ENCODE assay signal across 31 cellular contexts in the genomic region with DNA sequence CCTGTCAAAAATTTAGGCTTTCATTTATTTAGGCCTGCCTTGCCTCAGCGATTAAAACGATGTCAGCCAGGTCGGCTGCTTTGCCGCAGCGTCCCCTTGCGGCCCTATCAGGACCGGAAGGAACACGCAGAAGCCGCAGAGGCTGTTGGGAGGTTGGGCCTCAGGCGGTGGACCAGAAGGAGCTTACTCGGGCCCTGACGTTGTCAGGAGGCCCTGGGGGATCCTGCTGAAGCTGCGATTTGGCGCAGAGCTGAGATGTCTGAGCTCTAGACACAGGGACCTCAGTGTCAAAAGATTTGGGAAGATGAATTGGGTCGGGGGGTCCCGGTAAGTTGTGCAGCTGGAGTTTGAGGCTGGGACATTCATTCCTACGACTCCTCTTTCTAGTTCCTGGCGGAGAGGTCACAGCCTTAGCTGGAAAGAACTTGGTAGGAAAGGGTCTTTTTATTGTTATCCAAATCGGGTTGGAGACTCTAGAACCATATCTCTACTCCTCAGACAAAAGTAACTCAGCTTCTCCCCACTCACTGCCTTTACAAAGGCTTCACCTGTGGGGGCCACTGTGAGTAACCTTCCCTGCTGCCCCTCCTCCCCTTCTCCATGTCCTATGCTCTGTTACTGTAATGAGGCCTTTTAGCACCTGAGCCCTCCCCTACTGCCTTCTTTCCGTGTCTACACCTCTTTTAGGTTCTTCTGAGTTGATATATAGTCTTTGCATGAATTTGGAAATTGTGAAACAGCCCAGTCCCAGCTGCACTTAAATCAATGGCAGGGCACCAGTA. TPM values are rescaled to one million over a fixed set of nuclear protein-coding genes. Genes with fewer than 3 reads are reported as not detected.
DNase-seq lines count a peak whose midpoint lies in the region; ATAC-seq and TF ChIP-seq lines count a peak whose summit lies in the region.
"Had no signal": no experiment of that assay in that cellular context is flagged by ENCODE, and none has a peak within 500 bp of the region (broad histone marks: within the 10 kb centered on the region; RNA-seq: fewer than 3 reads in every experiment).

No MANE protein-coding gene starts in this region.

- intact Hi-C loops in CD8-positive, alpha-beta T cell (cut with DNase I, micrococcal nuclease): loop anchor here in 1 of 2 experiments (5.0 kb wide), 1 partner anchor 36 kb away; no protein-coding TSS in a partner anchor

- no peaks in the 10 kb centered on the region for H4K20me1 ChIP-seq in GM23338 (replicated peaks; ENCODE audit: insufficient read depth)
- H4K20me1 ChIP-seq: BLaER1 had no signal

- no peak overlapping the region for H3K4me3 ChIP-seq in CD8-positive, alpha-beta T cell (ENCODE audit: low read depth, low read length)
- no peak overlapping the region for H3K4me3 ChIP-seq in GM23338
- H3K4me3 ChIP-seq in brain microvascular endothelial cell (ENCODE audit: low read depth, low read length): no peak overlapping the region
- H3K4me3 ChIP-seq: BLaER1, left lung, right atrium auricular region, tibial artery, vagina had no signal

- peaks cover 5% of the 10 kb centered on the region for H3K36me3 Mint-ChIP-seq in CD8-positive, alpha-beta T cell
- H3K36me3 Mint-ChIP-seq in GM23338 (ENCODE audit: low read depth): no peaks in the 10 kb centered on the region
- peaks cover 2% of the 10 kb centered on the region for H3K36me3 Mint-ChIP-seq in activated naive CD8-positive, alpha-beta T cell treated with anti-CD3 and anti-CD28 coated beads, Interleukin-2, amount 50 U/mL, for 24 hours (ENCODE audit: low read depth)
- no peaks in the 10 kb centered on the region for H3K36me3 Mint-ChIP-seq in neural crest cell (ENCODE audit: low read depth)
- H3K36me3 Mint-ChIP-seq: memory B cell had no signal

- H3K9me3 Mint-ChIP-seq in CD8-positive, alpha-beta T cell: peaks cover 7% of the 10 kb centered on the region
- H3K9me3 Mint-ChIP-seq in GM23338 (no peaks in the 10 kb centered on the region), neural crest cell (no peaks in the 10 kb centered on the region)
- H3K9me3 Mint-ChIP-seq in activated naive CD8-positive, alpha-beta T cell treated with anti-CD3 and anti-CD28 coated beads, Interleukin-2, amount 50 U/mL, for 24 hours: no peaks in the 10 kb centered on the region
- H3K9me3 Mint-ChIP-seq: memory B cell had no signal

- no peaks in the 10 kb centered on the region for H3K9me3 ChIP-seq in CD8-positive, alpha-beta T cell (ENCODE audit: low read length)
- H3K9me3 ChIP-seq: BLaER1, left lung, right atrium auricular region, tibial artery, vagina had no signal

- peaks cover 72% of the 10 kb centered on the region for H3K4me1 Mint-ChIP-seq in CD8-positive, alpha-beta T cell (ENCODE audit: low read depth)
- H3K4me1 Mint-ChIP-seq in GM23338 (peaks cover 2% of the 10 kb centered on the region; the same call in 1 of the 3 replicates), neural crest cell (peaks cover 3% of the 10 kb centered on the region)
- H3K4me1 Mint-ChIP-seq in activated naive CD8-positive, alpha-beta T cell treated with anti-CD3 and anti-CD28 coated beads, Interleukin-2, amount 50 U/mL, for 24 hours: peaks cover 77% of the 10 kb centered on the region

- DNase-seq in CD8-positive, alpha-beta T cell: no peak
- DNase-seq in GM23338 (ENCODE audit: low spot score) (peak; percentile 71), neural crest cell (ENCODE audit: low read depth, low spot score) (no peak), GM19238 (ENCODE audit: insufficient read length, low spot score) (no peak), brain microvascular endothelial cell (no peak)
- no peak for DNase-seq in activated naive CD8-positive, alpha-beta T cell treated with anti-CD3 and anti-CD28 coated beads, Interleukin-2, amount 50 U/mL, for 24 hours
- DNase-seq: activated CD4-positive, CD25-positive, alpha-beta regulatory T cell treated with anti-CD3 and anti-CD28 coated beads, Interleukin-2, amount 50 U/mL, for 72 hours; activated gamma-delta T cell; activated T-cell treated with anti-CD3 and anti-CD28 coated beads, Interleukin-2, amount 50 U/mL, for 1 hour; central memory CD4-positive, alpha-beta T cell; effector memory CD8-positive, alpha-beta T cell; erythroblast; KG1; NCI-H1417 treated with DMSO at 0.1 percent for 48 hours; NCI-H2081; NCI-H524 treated with DMSO at 0.1 percent for 48 hours; NK-92 treated with Interleukin-12 subunit alpha and Interleukin-12 subunit beta, amount 100 ng/mL, for 24 hours; small intestine; stimulated activated CD4-positive, alpha-beta T cell treated with anti-CD3 and anti-CD28 coated beads, Interleukin-1b, Interleukin-23, amount 100 ng/mL, for 48 hours; T-helper 17 cell; tibial artery had no signal

- CTCF ChIA-PET in CD8-positive, alpha-beta T cell (lab: Charles Lee): interaction anchor here (1.0 kb wide), 1 partner anchor 62 kb away, joined by 3 read pairs; no protein-coding TSS in a partner anchor

- peak overlapping the region; percentile 2 for H3K27ac Mint-ChIP-seq in CD8-positive, alpha-beta T cell
- H3K27ac Mint-ChIP-seq in GM23338 (no peak overlapping the region), neural crest cell (ENCODE audit: unreplicated experiment) (peak overlapping the region; percentile 50)
- peak overlapping the region; percentile 52 for H3K27ac Mint-ChIP-seq in activated naive CD8-positive, alpha-beta T cell treated with anti-CD3 and anti-CD28 coated beads, Interleukin-2, amount 50 U/mL, for 24 hours
- H3K27ac Mint-ChIP-seq: memory B cell had no signal

- no peaks in the 10 kb centered on the region for H3K27me3 Mint-ChIP-seq in CD8-positive, alpha-beta T cell (ENCODE audit: low read depth)
- H3K27me3 Mint-ChIP-seq in GM23338 (ENCODE audit: insufficient read depth, low read depth, poor library complexity) (peaks cover 3% of the 10 kb centered on the region), neural crest cell (ENCODE audit: low read depth) (no peaks in the 10 kb centered on the region)
- no peaks in the 10 kb centered on the region for H3K27me3 Mint-ChIP-seq in activated naive CD8-positive, alpha-beta T cell treated with anti-CD3 and anti-CD28 coated beads, Interleukin-2, amount 50 U/mL, for 24 hours
- H3K27me3 Mint-ChIP-seq: effector memory CD8-positive, alpha-beta T cell; memory B cell; T-helper 17 cell had no signal

- no peak for ATAC-seq in CD8-positive, alpha-beta T cell
- peak; percentile 79 for ATAC-seq in GM23338
- no peak for ATAC-seq in activated naive CD8-positive, alpha-beta T cell treated with anti-CD3 and anti-CD28 coated beads, Interleukin-2, amount 50 U/mL, for 24 hours
- ATAC-seq in HG03439 (IDR thresholded peaks at IDR 0.05; ENCODE audit: unreplicated experiment): no peak
- ATAC-seq: effector memory CD8-positive, alpha-beta T cell; left lung; Right ventricle myocardium inferior; SK-N-SH treated with all-trans-retinoic acid at 6 μM for 48 hours; T-helper 17 cell had no signal

- no peaks in the 10 kb centered on the region for H3K27me3 ChIP-seq in CD8-positive, alpha-beta T cell (ENCODE audit: insufficient read depth, low read length)
- H3K27me3 ChIP-seq in GM23338 (ENCODE audit: insufficient read depth) (no peaks in the 10 kb centered on the region), brain microvascular endothelial cell (replicated peaks) (no peaks in the 10 kb centered on the region)
- H3K27me3 ChIP-seq: BLaER1, left lung, right atrium auricular region, tibial artery, vagina had no signal

- TF ChIP-seq CTCF in CD8-positive, alpha-beta T cell (IDR thresholded peaks at IDR 0.05): no peak
- peak; percentile 44 to 71 for TF ChIP-seq CTCF in GM23338 (conservative IDR thresholded peaks at IDR 0.05; ENCODE audit: low read depth in 2 of 2)
- no peak for TF ChIP-seq CTCF in neural crest cell (conservative IDR thresholded peaks at IDR 0.05)
- TF ChIP-seq CTCF in brain microvascular endothelial cell (IDR thresholded peaks at IDR 0.05; ENCODE audit: low read depth, low read length, missing control alignments): no peak

- H3K27ac ChIP-seq in CD8-positive, alpha-beta T cell (ENCODE audit: low read depth, low read length): no peak overlapping the region
- H3K27ac ChIP-seq in GM23338 (ENCODE audit: low read depth) (no peak overlapping the region), brain microvascular endothelial cell (no peak overlapping the region)
- H3K27ac ChIP-seq: BLaER1, left lung, right atrium auricular region, tibial artery, vagina had no signal

- peaks cover 65% of the 10 kb centered on the region for H3K4me1 ChIP-seq in CD8-positive, alpha-beta T cell (ENCODE audit: insufficient read depth, low read length)
- H3K4me1 ChIP-seq in GM23338 (ENCODE audit: insufficient read depth): no peaks in the 10 kb centered on the region
- H3K4me1 ChIP-seq: left lung, right atrium auricular region, vagina had no signal

- H3K36me3 ChIP-seq in CD8-positive, alpha-beta T cell (ENCODE audit: insufficient read depth, low read length): no peaks in the 10 kb centered on the region
- H3K36me3 ChIP-seq in GM23338 (ENCODE audit: insufficient read depth): no peaks in the 10 kb centered on the region
- H3K36me3 ChIP-seq in brain microvascular endothelial cell (replicated peaks): no peaks in the 10 kb centered on the region
- H3K36me3 ChIP-seq: BLaER1, left lung, right atrium auricular region, tibial artery, vagina had no signal

- POLR2A ChIA-PET in CD8-positive, alpha-beta T cell (lab: Charles Lee): interaction anchor here (0.8 to 0.9 kb wide), 2 partner anchors 28 to 60 kb away, joined by 3 read pairs; no protein-coding TSS in a partner anchor

- H3K4me3 Mint-ChIP-seq in CD8-positive, alpha-beta T cell: no peak overlapping the region
- H3K4me3 Mint-ChIP-seq in GM23338 (no peak overlapping the region), neural crest cell (no peak overlapping the region)
- H3K4me3 Mint-ChIP-seq in activated naive CD8-positive, alpha-beta T cell treated with anti-CD3 and anti-CD28 coated beads, Interleukin-2, amount 50 U/mL, for 24 hours: no peak overlapping the region
- H3K4me3 Mint-ChIP-seq: effector memory CD8-positive, alpha-beta T cell; memory B cell; T-helper 17 cell had no signal

- peak overlapping the region; percentile 91 for H2AFZ ChIP-seq in GM23338

- H3K4me2 ChIP-seq in GM23338: no peak overlapping the region
- H3K4me2 ChIP-seq: BLaER1 had no signal

- H3K79me2 ChIP-seq in GM23338 (replicated peaks; ENCODE audit: insufficient read depth): no peaks in the 10 kb centered on the region

- no peaks in the 10 kb centered on the region for H3F3A ChIP-seq in GM23338 (replicated peaks; ENCODE audit: low read depth)

- H3K9me2 ChIP-seq in GM23338 (ENCODE audit: insufficient read depth): no peaks in the 10 kb centered on the region

- in situ Hi-C loops in brain microvascular endothelial cell (cut with HindIII; ENCODE audit: low pct_ligation_motif_present, low sequenced_read_pairs): no loop called here

TF ChIP-seq in GM23338, 12 proteins besides CTCF, POLR2A, EP300 and RAD21 (continues in another document):
- TF ChIP-seq JUNB (IDR thresholded peaks at IDR 0.05; ENCODE audit: unreplicated experiment): no peak
- no peak for TF ChIP-seq ZNF114 (CRISPR knock-in tag; IDR thresholded peaks at IDR 0.05)
- no peak for TF ChIP-seq EZH2phosphoT487 (IDR thresholded peaks at IDR 0.05; ENCODE audit: unreplicated experiment)
- no peak for TF ChIP-seq EZH2 (IDR thresholded peaks at IDR 0.05; ENCODE audit: low read depth, unreplicated experiment)
- TF ChIP-seq NANOG (IDR thresholded peaks at IDR 0.05; ENCODE audit: borderline replicate concordance): no peak

RNA-seq across cellular contexts. Expression of gene ABCD2, which starts 6.6 kb away (rescaled TPM):
- 1 to 10 TPM; 3.4 to 3.5 TPM for total RNA-seq in CD8-positive, alpha-beta T cell
- total RNA-seq in GM23338 (2014; rRNA removed; shearing (Covaris generic)): 0.04 TPM in 1 of 2 replicates, not detected in the other
- polyA plus RNA-seq in GM23338 (2016; fragmentation: Nextera tagmentation; extraction: Ambion mirVana): not detected in 2 replicates
- total RNA-seq in neural crest cell: 0.70 and 0.80 TPM in 2 replicates
- total RNA-seq: glomerular endothelial cell had no signal
- polyA plus RNA-seq: AG04450 had no signal

Comparison
In these comparisons a context has a peak if more than half of its experiments do, and no peak if none do; other contexts are left out.
1. CTCF ChIP-seq: peak in GM23338 (2 of 2); none in CD8-positive, alpha-beta T cell (single experiment), neural crest cell (single experiment) and brain microvascular endothelial cell (single experiment).